ENCODE assay signal across 8 cellular contexts in genomic region chr19:10390652-10391286, GRCh38. TPM values are rescaled to one million over a fixed set of nuclear protein-coding genes. Genes with fewer than 3 reads are reported as not detected.
DNase-seq lines count a peak whose midpoint lies in the region; ATAC-seq and TF ChIP-seq lines count a peak whose summit lies in the region.

No MANE protein-coding gene starts in this region.

- ATAC-seq in GM18858 (IDR thresholded peaks at IDR 0.05; ENCODE audit: unreplicated experiment), result no peak

- H3K4me1 Mint-ChIP-seq in brain, result no peaks in the 10 kb centered on the region

- peaks cover 16% of the 10 kb centered on the region for H3K36me3 Mint-ChIP-seq in brain

- H3K9me3 Mint-ChIP-seq in brain, result no peaks in the 10 kb centered on the region

- H3K4me3 Mint-ChIP-seq in brain, result peak overlapping the region in 1 of 5 experiments; percentile 78

- TF ChIP-seq CTCF in brain (conservative IDR thresholded peaks at IDR 0.05), result peak; percentile 75 to 79

- H3K27me3 Mint-ChIP-seq in brain, result peaks cover 3% of the 10 kb centered on the region

- peak overlapping the region in 2 of 5 experiments; percentile 9 to 32 for H3K27ac Mint-ChIP-seq in brain

- peak; percentile 23 for DNase-seq in DMS79 treated with DMSO at 0.1 percent for 48 hours (lab: John Stamatoyannopoulos, UW)
- no peak for DNase-seq in DMS79 (lab: John Stamatoyannopoulos, UW)
- DNase-seq in NCI-H1105 treated with DMSO at 0.1 percent for 48 hours (lab: John Stamatoyannopoulos, UW), result peak; percentile 71
- DNase-seq in UCSD-AML1 (lab: John Stamatoyannopoulos, UW; ENCODE audit: unreplicated experiment), result peak; percentile 48
- DNase-seq in inferior parietal cortex (ENCODE audit: extremely low spot score), result peak; percentile 66
- DNase-seq in stimulated activated CD4-positive, alpha-beta T cell treated with anti-CD3 and anti-CD28 coated beads, Interleukin-2, amount 100 ng/mL, for 24 hours, result peak; percentile 71 to 73

RNA-seq across cellular contexts. Expression of gene TYK2, which starts 10.4 kb away (rescaled TPM):
- 60.3 TPM for polyA plus RNA-seq in brain (ENCODE audit: insufficient read depth, low read depth, low replicate concordance)

RNA-seq across cellular contexts. Expression of gene CDC37, which starts 12.6 kb away (rescaled TPM):
- 141 TPM for polyA plus RNA-seq in brain (ENCODE audit: insufficient read depth, low read depth, low replicate concordance)

RNA-seq across cellular contexts. Expression of gene PDE4A, which starts 29.6 kb away (rescaled TPM):
- 7.4 TPM for polyA plus RNA-seq in brain (ENCODE audit: insufficient read depth, low read depth, low replicate concordance)

RNA-seq across cellular contexts. Expression of gene ICAM3, which starts 51.3 kb away (rescaled TPM):
- 3.4 TPM for polyA plus RNA-seq in brain (ENCODE audit: insufficient read depth, low read depth, low replicate concordance)

RNA-seq across cellular contexts. Expression of gene RAVER1, which starts 57.4 kb away (rescaled TPM):
- polyA plus RNA-seq in brain (ENCODE audit: insufficient read depth, low read depth, low replicate concordance), result 51.7 TPM
